ENCODE assay signal across 8 cellular contexts in genomic region chr10:110356628-110357245, GRCh38. TPM values are rescaled to one million over a fixed set of nuclear protein-coding genes. Genes with fewer than 3 reads are reported as not detected.
DNase-seq lines count a peak whose midpoint lies in the region; ATAC-seq and TF ChIP-seq lines count a peak whose summit lies in the region.

No MANE protein-coding gene starts in this region.

- CTCF ChIA-PET in RWPE1 (lab: Yijun Ruan, JAX) = interaction anchor here (0.6 to 0.7 kb wide), 3 partner anchors 23 to 122 kb away, joined by 3 to 6 read pairs (median 5); no protein-coding TSS in a partner anchor

- in situ Hi-C loops in astrocyte of the cerebellum (cut with HindIII; ENCODE audit: low sequenced_read_pairs) = no loop called here

- intact Hi-C loops in natural killer cell (cut with micrococcal nuclease) = no loop called here

- POLR2A ChIA-PET in RWPE1 (lab: Yijun Ruan, JAX; ENCODE audit: low non-redundant PET) = no interaction called here

- H3K27ac Mint-ChIP-seq in natural killer cell = no peak overlapping the region

- H3K4me1 Mint-ChIP-seq in natural killer cell = peaks cover 13 to 23% of the 10 kb centered on the region in 2 donors

- no peak overlapping the region for H3K4me3 ChIP-seq in astrocyte of the cerebellum (ENCODE audit: low read depth, low read length)

- ATAC-seq in GM18519 (IDR thresholded peaks at IDR 0.05; ENCODE audit: low FRiP score, unreplicated experiment) (peak; percentile 83), HG02798 (IDR thresholded peaks at IDR 0.05; ENCODE audit: poor library complexity, unreplicated experiment) (peak; percentile 77), natural killer cell (peak in 2 of 3 donors; percentile 41 to 67)

- peak overlapping the region; percentile 83 for H3K27ac ChIP-seq in RWPE1

- H3K4me3 Mint-ChIP-seq in natural killer cell = no peak overlapping the region

- peak; percentile 84 for DNase-seq in RWPE1 (ENCODE audit: low spot score)
- DNase-seq in astrocyte of the cerebellum (ENCODE audit: low read depth) = peak; percentile 65
- no peak for DNase-seq in natural killer cell
- no peak for DNase-seq in epidermal melanocyte (ENCODE audit: insufficient read length, low spot score)
- no peak for DNase-seq in KG1 (lab: John Stamatoyannopoulos, UW)
- no peak for DNase-seq in NCI-H1092 (lab: John Stamatoyannopoulos, UW)

- H3K36me3 Mint-ChIP-seq in natural killer cell = no peaks in the 10 kb centered on the region

- H3K27me3 Mint-ChIP-seq in natural killer cell (ENCODE audit: low read depth in 2 of 2) = peaks cover 7 to 8% of the 10 kb centered on the region in 2 donors

- no peaks in the 10 kb centered on the region for H3K9me3 Mint-ChIP-seq in natural killer cell

- TF ChIP-seq CTCF in RWPE1 (conservative IDR thresholded peaks at IDR 0.05; ENCODE audit: low read depth) (no peak), astrocyte of the cerebellum (IDR thresholded peaks at IDR 0.05; ENCODE audit: low read depth, low read length, missing control alignments) (no peak), natural killer cell (IDR thresholded peaks at IDR 0.05) (no peak)

RNA-seq across cellular contexts. Expression of gene SMNDC1, which starts 52.0 kb away (rescaled TPM):
- 10 to 100 TPM; 53.3 to 56.3 (median 55.3) TPM for total RNA-seq in natural killer cell

Comparison
In these comparisons a context has a peak if more than half of its experiments do, and no peak if none do; other contexts are left out.
1. DNase-seq: peak in RWPE1 (single experiment) and astrocyte of the cerebellum (single experiment); none in natural killer cell (single experiment), epidermal melanocyte (single experiment), KG1 (single experiment) and NCI-H1092 (single experiment).
2. Peak in every context shown above with its lines, with median percentiles within 50 percentile points of each other: ATAC-seq.